Comparison of ENCODE assay signal across 19 cellular contexts in the genomic region with DNA sequence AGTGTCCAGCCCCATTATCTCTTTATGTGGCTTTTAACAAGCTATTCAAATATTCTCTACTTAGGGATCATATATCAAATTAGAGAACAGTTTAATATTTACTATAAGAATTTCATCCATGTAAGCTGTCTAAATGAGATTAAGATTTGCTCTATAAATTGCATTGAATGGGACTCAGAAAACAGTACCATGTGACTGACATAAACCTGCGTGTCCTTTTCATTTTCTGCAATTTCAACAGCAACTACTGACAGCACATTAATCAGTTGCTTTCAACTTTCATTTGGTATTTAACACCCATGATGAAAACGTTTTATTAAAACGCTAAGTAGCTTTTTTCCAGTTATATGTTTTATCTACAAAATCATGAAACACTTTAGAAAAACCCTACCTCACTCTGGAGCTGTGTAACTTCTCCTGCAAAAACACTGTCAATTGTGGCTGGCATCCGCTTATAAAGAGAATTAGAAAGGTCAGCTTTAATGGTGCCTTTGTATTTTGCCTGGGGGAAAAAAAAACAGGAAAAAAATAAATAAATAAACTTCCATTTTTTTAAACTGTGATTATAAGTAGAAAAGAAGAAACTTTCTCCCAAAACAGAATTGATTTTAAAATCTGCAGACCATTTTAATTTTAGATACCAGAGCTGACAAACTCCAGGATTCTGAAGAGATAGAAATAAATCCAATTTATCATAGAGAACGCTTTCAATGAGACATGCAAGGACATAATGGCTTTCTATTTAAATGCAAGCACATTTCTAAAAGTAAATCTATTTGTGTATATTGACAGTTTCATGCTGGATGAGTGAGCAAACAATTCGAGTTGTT. TPM values are rescaled to one million over a fixed set of nuclear protein-coding genes. Genes with fewer than 3 reads are reported as not detected.
"Had no signal": no experiment of that assay in that cellular context is flagged by ENCODE, and none has a peak within 500 bp of the region (broad histone marks: within the 10 kb centered on the region; RNA-seq: fewer than 3 reads in every experiment).

No MANE protein-coding gene starts in this region.

- H3K27me3 ChIP-seq: gastroesophageal sphincter, left lung, upper lobe of left lung had no signal

- H3K4me1 ChIP-seq: gastroesophageal sphincter, left lung had no signal

- H3K9me3 ChIP-seq: gastroesophageal sphincter, left lung, upper lobe of left lung had no signal

- H3K36me3 ChIP-seq: gastroesophageal sphincter, left lung, upper lobe of left lung, WERI-Rb-1 had no signal

- ATAC-seq: activated CD8-positive, alpha-beta memory T cell treated with anti-CD3 and anti-CD28 coated beads, Interleukin-2, amount 10 ng/mL, durations not matched to agents 7 days and 5 days; activated CD8-positive, alpha-beta T cell treated with anti-CD3 and anti-CD28 coated beads for 36 hours; activated naive CD8-positive, alpha-beta T cell treated with anti-CD3 and anti-CD28 coated beads, Interleukin-2, amount 50 U/mL, for 24 hours; gastroesophageal sphincter; left lung; natural killer cell treated with Interleukin-12 subunit alpha and Interleukin-12 subunit beta and Interleukin-15 and Interleukin-18, amount 100 ng/mL, for 72 hours had no signal

- DNase-seq: activated CD4-positive, alpha-beta T cell treated with anti-CD3 and anti-CD28 coated beads, Interleukin-2, amount 10 ng/mL, durations not matched to agents 7 days and 5 days; activated CD4-positive, CD25-positive, alpha-beta regulatory T cell treated with anti-CD3 and anti-CD28 coated beads, Interleukin-2, amount 50 U/mL, for 72 hours; activated CD8-positive, alpha-beta memory T cell treated with anti-CD3 and anti-CD28 coated beads, Interleukin-2, amount 10 ng/mL, durations not matched to agents 7 days and 5 days; activated CD8-positive, alpha-beta T cell treated with anti-CD3 and anti-CD28 coated beads for 36 hours; activated effector memory CD4-positive, alpha-beta T cell treated with anti-CD3 and anti-CD28 coated beads, Interleukin-2, amount 50 U/mL, for 16 hours; activated naive CD4-positive, alpha-beta T cell treated with anti-CD3 and anti-CD28 coated beads, Interleukin-2, amount 10 ng/mL, durations not matched to agents 7 days and 5 days; activated naive CD8-positive, alpha-beta T cell treated with anti-CD3 and anti-CD28 coated beads, Interleukin-2, amount 50 U/mL, for 24 hours; activated T-cell treated with anti-CD3 and anti-CD28 coated beads for 4 hours; left lung; mammary epithelial cell; midbrain; retina; stimulated activated CD4-positive, alpha-beta T cell treated with anti-CD3 and anti-CD28 coated beads, Interleukin-4, amount 100 ng/mL, for 24 hours; stimulated activated naive CD4-positive, alpha-beta T cell treated with Interleukin-2 at 50 U/mL for 16 hours; upper lobe of left lung; WERI-Rb-1 had no signal

- H3K4me3 ChIP-seq: gastroesophageal sphincter, left lung, upper lobe of left lung had no signal

- H3K27ac ChIP-seq: epithelial cell of prostate, gastroesophageal sphincter, left lung, upper lobe of left lung, WERI-Rb-1 had no signal

RNA-seq across cellular contexts. Expression of a gene that starts 9.2 kb away (rescaled TPM):
- total RNA-seq: activated CD4-positive, alpha-beta T cell treated with anti-CD3 and anti-CD28 coated beads, Interleukin-2, amount 10 ng/mL, durations not matched to agents 7 days and 5 days; natural killer cell treated with Interleukin-12 subunit alpha and Interleukin-12 subunit beta and Interleukin-15 and Interleukin-18, amount 100 ng/mL, for 72 hours had no signal
